8 cellular contexts compared by ENCODE assay signal in genomic region chr17:44947461-44948314, GRCh38. TPM values are rescaled to one million over a fixed set of nuclear protein-coding genes. Genes with fewer than 3 reads are reported as not detected.
DNase-seq lines count a peak whose midpoint lies in the region; ATAC-seq and TF ChIP-seq lines count a peak whose summit lies in the region.

KIF18B (minus strand) TSS chr17:44947773; CDS start chr17:44936344, 11,429 bp downstream.

- peak within 1 kb of the TSS; percentile 81 for H3K4me2 ChIP-seq in PC-9

- peak; percentile 90 for ATAC-seq in GM21576 (IDR thresholded peaks at IDR 0.05; ENCODE audit: unreplicated experiment)

- intact Hi-C loops in PC-9 (cut with micrococcal nuclease; ENCODE audit: unreplicated experiment) = loop anchor here (2.0 kb wide), 1 partner anchor 33 kb away; no protein-coding TSS in a partner anchor

- TSS peak; percentile 100 for BruUV-seq in PC-9 (replicated peaks; lab: Mats Ljungman, UMichigan)

- peak; percentile 99 for TF ChIP-seq POLR2A in erythroblast (IDR thresholded peaks at IDR 0.05; ENCODE audit: low read length)

- DNase-seq in DMS53 (lab: John Stamatoyannopoulos, UW) = peak; percentile 99
- peak; percentile 97 for DNase-seq in KBM-7
- DNase-seq in PC-9 = peak; percentile 87 to 88
- peak; percentile 89 for DNase-seq in activated T-cell treated with anti-CD3 and anti-CD28 coated beads for 48 hours (ENCODE audit: low read depth)
- DNase-seq in erythroblast (lab: John Stamatoyannopoulos, UW) = peak; percentile 97
- DNase-seq in stimulated activated CD8-positive, alpha-beta memory T cell treated with anti-CD3 and anti-CD28 coated beads, Interleukin-4, amount 100 ng/mL, for 48 hours = peak; percentile 95

- peak within 1 kb of the TSS; percentile 61 for H3K9ac ChIP-seq in mucosa of stomach (ENCODE audit: low read length)

- TF ChIP-seq CTCF in PC-9 (conservative IDR thresholded peaks at IDR 0.05) = no peak

- H3K9me3 ChIP-seq in PC-9 (ENCODE audit: insufficient read depth, low read depth) (no peaks in the 10 kb centered on the region), mucosa of stomach (ENCODE audit: control insufficient read depth, low read length) (no peaks in the 10 kb centered on the region)

- H3K9me2 ChIP-seq in PC-9 (ENCODE audit: insufficient read depth) = no peaks in the 10 kb centered on the region

- 0 out of 2 replicates have a peak, but pooled peaks cover 7% of the 10 kb centered on the region for H3F3A ChIP-seq in PC-9 (ENCODE audit: insufficient read depth, low read depth)

- CTCF ChIA-PET in PC-9 (lab: Charles Lee) = no interaction called here

- 0 out of 2 replicates have a peak, but pooled peaks cover 4% of the 10 kb centered on the region for H3K36me3 ChIP-seq in PC-9 (ENCODE audit: low read depth)
- no peaks in the 10 kb centered on the region for H3K36me3 ChIP-seq in mucosa of stomach (ENCODE audit: control insufficient read depth, insufficient read depth, low read length)

- in situ Hi-C loops in KBM-7 (cut with MboI; ENCODE audit: low pct_unique_long_range_greater_than_20kb, low sequenced_read_pairs) = no loop called here

- H3K27me3 ChIP-seq in PC-9 (ENCODE audit: insufficient read depth, low read depth) (no peaks in the 10 kb centered on the region), mucosa of stomach (ENCODE audit: control insufficient read depth, insufficient read depth, low read length) (no peaks in the 10 kb centered on the region)

- H3K4me1 ChIP-seq in PC-9 (replicated peaks; ENCODE audit: insufficient read depth) = peaks cover 27% of the 10 kb centered on the region
- peaks cover 13% of the 10 kb centered on the region for H3K4me1 ChIP-seq in mucosa of stomach (ENCODE audit: control insufficient read depth, insufficient read depth, low read length)

- H3K4me3 ChIP-seq in PC-9 = peak within 1 kb of the TSS; percentile 86
- H3K4me3 ChIP-seq in mucosa of stomach (ENCODE audit: low read length) = peak within 1 kb of the TSS; percentile 80

- peak within 1 kb of the TSS; percentile 41; the same call in 1 of the 2 replicates for H3K27ac ChIP-seq in PC-9

- H4K20me1 ChIP-seq in PC-9 (ENCODE audit: insufficient read depth) = no peaks in the 10 kb centered on the region

- H3K79me2 ChIP-seq in PC-9 (ENCODE audit: low read depth) = peaks cover 47% of the 10 kb centered on the region

- POLR2A ChIA-PET in PC-9 (lab: Charles Lee; ENCODE audit: unreplicated experiment) = interaction anchor here (0.9 kb wide), 1 partner anchor 100 kb away, joined by 5 read pairs; no protein-coding TSS in a partner anchor

- peak within 1 kb of the TSS; percentile 91 for H2AFZ ChIP-seq in PC-9

RNA-seq across cellular contexts. Expression of gene KIF18B, which starts in this region (rescaled TPM):
- 48.2 and 58.5 TPM in 2 replicates for total RNA-seq in PC-9 (2021)

Comparison
In these comparisons a context has a peak if more than half of its experiments do, and no peak if none do; other contexts are left out.
1. Peak in every context shown above with its lines: DNase-seq, ATAC-seq, H3K4me3 ChIP-seq and H3K27ac ChIP-seq.